8 cellular contexts compared by ENCODE assay signal in the genomic region with DNA sequence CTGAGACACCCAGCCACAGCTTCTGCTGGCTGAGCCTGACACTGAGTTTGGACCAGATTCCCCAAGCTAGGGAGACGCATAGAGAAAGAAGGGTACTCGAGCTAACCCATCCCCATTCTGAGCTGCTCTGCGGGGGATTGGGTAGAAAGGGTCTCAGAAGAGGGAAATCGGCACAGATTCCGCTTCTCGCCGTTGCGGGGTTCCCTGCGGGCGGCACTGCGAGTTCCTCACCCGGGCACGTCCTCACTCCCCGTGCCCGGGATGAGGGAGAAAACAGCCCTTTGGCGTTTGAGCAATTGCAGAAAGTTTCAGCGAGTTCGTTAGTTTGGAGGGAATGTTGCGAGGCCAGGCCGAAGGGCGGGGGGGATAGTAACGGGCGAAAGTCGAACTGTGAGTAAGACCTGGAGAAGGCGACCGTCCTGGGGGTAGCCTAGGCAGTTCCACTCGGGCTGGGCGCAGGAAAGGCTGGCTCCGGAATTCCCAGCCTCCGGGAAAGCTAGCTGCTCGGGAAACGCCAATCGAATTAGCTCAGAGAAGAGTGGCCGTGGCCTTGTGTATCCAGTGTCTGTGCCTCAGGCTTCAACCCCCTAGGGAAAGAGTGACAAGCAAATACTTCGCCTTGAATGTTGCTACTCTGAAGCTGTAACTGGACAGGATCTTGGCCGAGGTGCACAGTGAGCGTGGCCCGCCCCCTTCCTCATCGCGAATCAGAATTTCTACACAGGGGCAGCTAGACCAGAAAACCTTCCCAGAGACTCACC. TPM values are rescaled to one million over a fixed set of nuclear protein-coding genes. Genes with fewer than 3 reads are reported as not detected.
DNase-seq lines count a peak whose midpoint lies in the region; ATAC-seq and TF ChIP-seq lines count a peak whose summit lies in the region.

No MANE protein-coding gene starts in this region.

- peak overlapping the region; percentile 78 for H3K4me3 ChIP-seq in SK-N-MC
- H3K4me3 ChIP-seq in cardiac muscle cell, result peak overlapping the region; percentile 35
- peak overlapping the region; percentile 84 for H3K4me3 ChIP-seq in rectal smooth muscle tissue (ENCODE audit: low read length)
- H3K4me3 ChIP-seq in effector memory CD4-positive, alpha-beta T cell (ENCODE audit: insufficient read depth, low read depth, low read length, poor library complexity, severe bottlenecking), result no peak overlapping the region

- H3K4me1 ChIP-seq in cardiac muscle cell (ENCODE audit: low read depth) (no peaks in the 10 kb centered on the region), rectal smooth muscle tissue (ENCODE audit: control insufficient read depth, insufficient read depth, low read length) (no peaks in the 10 kb centered on the region)
- no peaks in the 10 kb centered on the region for H3K4me1 ChIP-seq in effector memory CD4-positive, alpha-beta T cell (ENCODE audit: control insufficient read depth, insufficient read depth, low read length, poor library complexity, severe bottlenecking)

- no peak overlapping the region for H3K9ac ChIP-seq in SK-N-MC (ENCODE audit: insufficient read length)
- H3K9ac ChIP-seq in rectal smooth muscle tissue (ENCODE audit: low read length), result peak overlapping the region; percentile 21

- H3K9me3 ChIP-seq in SK-N-MC (ENCODE audit: low read depth, low read length), result no peaks in the 10 kb centered on the region
- H3K9me3 ChIP-seq in cardiac muscle cell (ENCODE audit: low read depth), result no peaks in the 10 kb centered on the region
- H3K9me3 ChIP-seq in effector memory CD4-positive, alpha-beta T cell (ENCODE audit: control insufficient read depth, low read length), result no peaks in the 10 kb centered on the region

- no peaks in the 10 kb centered on the region for H3K36me3 ChIP-seq in SK-N-MC (ENCODE audit: insufficient read depth, low read length)
- H3K36me3 ChIP-seq in cardiac muscle cell, result no peaks in the 10 kb centered on the region
- H3K36me3 ChIP-seq in rectal smooth muscle tissue (ENCODE audit: control insufficient read depth, insufficient read depth, low read length), result no peaks in the 10 kb centered on the region
- no peaks in the 10 kb centered on the region for H3K36me3 ChIP-seq in effector memory CD4-positive, alpha-beta T cell (ENCODE audit: control insufficient read depth, insufficient read depth, low read length)

- no peak for TF ChIP-seq CTCF in cardiac muscle cell (IDR thresholded peaks at IDR 0.05; ENCODE audit: low read depth, low read length)

- no peak for ATAC-seq in HG02763 (IDR thresholded peaks at IDR 0.05; ENCODE audit: unreplicated experiment)

- peak; percentile 32 for DNase-seq in ELF-1 (ENCODE audit: low read depth, low spot score)
- DNase-seq in SK-N-MC (ENCODE audit: low read depth, low spot score), result no peak
- DNase-seq in cardiac muscle cell (ENCODE audit: low read depth in 1 of 2, low spot score in 1 of 2), result peak; percentile 44 to 67
- DNase-seq in LoVo (ENCODE audit: low spot score), result no peak
- DNase-seq in activated effector memory CD4-positive, alpha-beta T cell treated with anti-CD3 and anti-CD28 coated beads, Interleukin-2, amount 50 U/mL, for 16 hours, result no peak
- no peak for DNase-seq in effector memory CD4-positive, alpha-beta T cell

- peaks cover 62% of the 10 kb centered on the region for H3K27me3 ChIP-seq in cardiac muscle cell
- H3K27me3 ChIP-seq in rectal smooth muscle tissue (ENCODE audit: control insufficient read depth, insufficient read depth, low read length), result no peaks in the 10 kb centered on the region
- no peaks in the 10 kb centered on the region for H3K27me3 ChIP-seq in effector memory CD4-positive, alpha-beta T cell (replicated peaks; ENCODE audit: control insufficient read depth, insufficient read depth, low read length, poor library complexity, severe bottlenecking)

- no peak overlapping the region for H3K27ac ChIP-seq in SK-N-MC
- no peak overlapping the region for H3K27ac ChIP-seq in cardiac muscle cell
- peak overlapping the region; percentile 48 for H3K27ac ChIP-seq in rectal smooth muscle tissue (ENCODE audit: low read depth, low read length)
- H3K27ac ChIP-seq in effector memory CD4-positive, alpha-beta T cell (ENCODE audit: insufficient read depth, low read length, poor library complexity, severe bottlenecking), result no peak overlapping the region

RNA-seq across cellular contexts. Expression of a gene that starts 0.7 kb away (rescaled TPM):
- not detected in 2 replicates for total RNA-seq in cardiac muscle cell
- not detected in 2 replicates for polyA plus RNA-seq in cardiac muscle cell

Comparison
In these comparisons a context has a peak if more than half of its experiments do, and no peak if none do; other contexts are left out.
1. DNase-seq: peak in ELF-1 (single experiment) and cardiac muscle cell (2 of 2); none in SK-N-MC (single experiment), LoVo (single experiment), activated effector memory CD4-positive, alpha-beta T cell treated with anti-CD3 and anti-CD28 coated beads, Interleukin-2, amount 50 U/mL, for 16 hours (single experiment) and effector memory CD4-positive, alpha-beta T cell (0 of 3).